8 cellular contexts compared by ENCODE assay signal in the genomic region with DNA sequence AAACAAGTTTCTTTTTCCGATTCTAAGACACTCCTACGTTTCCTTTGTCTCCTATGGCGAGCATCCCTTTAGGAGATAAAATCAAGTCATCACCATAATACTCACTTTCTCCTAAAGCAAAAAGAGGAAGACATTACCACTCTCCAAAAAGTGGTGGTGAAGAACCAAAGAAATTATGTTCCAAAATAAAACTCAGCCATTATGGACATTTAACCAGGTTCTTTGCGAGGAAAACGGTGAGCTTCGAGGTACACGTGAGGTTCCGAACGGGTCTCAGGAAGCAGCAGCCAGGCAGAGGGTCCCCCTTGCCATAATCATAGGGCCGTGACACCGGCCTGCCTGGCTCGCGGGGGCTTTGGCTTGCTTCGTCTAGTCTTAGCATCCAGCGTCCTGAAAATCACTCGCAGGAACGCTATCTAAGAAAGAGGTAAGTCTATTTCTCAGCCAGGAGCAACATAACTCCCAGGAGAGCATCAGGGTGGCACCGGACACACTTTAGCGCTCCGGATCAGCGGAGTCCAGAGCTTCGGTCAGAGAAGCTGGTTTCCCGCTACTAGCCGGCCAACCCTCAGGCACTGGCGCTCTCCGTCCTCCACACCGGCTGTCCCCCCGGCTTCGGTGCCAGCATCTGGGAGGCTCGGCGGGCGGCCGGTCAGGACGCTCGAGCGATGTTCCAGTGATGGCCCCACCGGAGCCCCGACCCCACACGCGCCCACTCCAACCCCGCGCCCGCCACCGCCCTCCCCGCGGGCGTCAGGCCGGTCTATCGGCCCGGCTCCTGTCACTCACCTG. TPM values are rescaled to one million over a fixed set of nuclear protein-coding genes. Genes with fewer than 3 reads are reported as not detected.
DNase-seq lines count a peak whose midpoint lies in the region; ATAC-seq and TF ChIP-seq lines count a peak whose summit lies in the region.

No MANE protein-coding gene starts in this region.

- H3K36me3 Mint-ChIP-seq in neural progenitor cell: peaks cover 14% of the 10 kb centered on the region

- H3K4me1 Mint-ChIP-seq in neural progenitor cell: peaks cover 42% of the 10 kb centered on the region

- in situ Hi-C loops in G401 (cut with HindIII; ENCODE audit: low sequenced_read_pairs): no loop called here

- no peaks in the 10 kb centered on the region for H3K36me3 ChIP-seq in neural progenitor cell

- no peak for TF ChIP-seq CTCF in HL-60 (IDR thresholded peaks at IDR 0.05; ENCODE audit: insufficient read depth, low read length)
- no peak for TF ChIP-seq CTCF in fibroblast of pulmonary artery (IDR thresholded peaks at IDR 0.05; ENCODE audit: low read length, missing control alignments)
- no peak for TF ChIP-seq CTCF in neural progenitor cell (IDR thresholded peaks at IDR 0.05)

- peak overlapping the region; percentile 40 for H2AFZ ChIP-seq in neural progenitor cell (replicated peaks)

- no peaks in the 10 kb centered on the region for H3K9me3 ChIP-seq in neural progenitor cell (ENCODE audit: low read depth)

- peaks cover 55% of the 10 kb centered on the region for H3K79me2 ChIP-seq in neural progenitor cell (ENCODE audit: low read depth)

- H3K4me3 ChIP-seq in HL-60 (replicated peaks; ENCODE audit: insufficient read depth, low read length): peak overlapping the region; percentile 99
- peak overlapping the region; percentile 88 for H3K4me3 ChIP-seq in fibroblast of pulmonary artery (replicated peaks; ENCODE audit: low read depth, low read length)
- peak overlapping the region; percentile 81 for H3K4me3 ChIP-seq in neural progenitor cell

- H3F3A ChIP-seq in neural progenitor cell (ENCODE audit: low read depth): peaks cover 13% of the 10 kb centered on the region

- peak; percentile 27 for ATAC-seq in GM21447 (IDR thresholded peaks at IDR 0.05; ENCODE audit: unreplicated experiment)

- H3K4me2 ChIP-seq in neural progenitor cell: peak overlapping the region; percentile 94

- H3K27me3 Mint-ChIP-seq in neural progenitor cell (ENCODE audit: insufficient read depth, low read depth): peaks cover 4% of the 10 kb centered on the region

- H4K20me1 ChIP-seq in neural progenitor cell (ENCODE audit: low read depth): peaks cover 22% of the 10 kb centered on the region

- peak overlapping the region; percentile 94 for H3K4me3 Mint-ChIP-seq in neural progenitor cell

- H3K27me3 ChIP-seq in HL-60 (ENCODE audit: insufficient read depth, poor library complexity, severe bottlenecking) (no peaks in the 10 kb centered on the region), neural progenitor cell (no peaks in the 10 kb centered on the region)

- H3K27ac ChIP-seq in HL-60 (replicated peaks) (peak overlapping the region; percentile 74), neural progenitor cell (peak overlapping the region; percentile 36)

- peak; percentile 58 for DNase-seq in G401 (ENCODE audit: low spot score)
- no peak for DNase-seq in HL-60 (ENCODE audit: low read depth in 1 of 2, low spot score in 1 of 2)
- peak; percentile 25 to 30 for DNase-seq in activated CD4-positive, alpha-beta T cell treated with anti-CD3 and anti-CD28 coated beads, Interleukin-2, amount 50 U/mL, for 48 hours
- DNase-seq in fibroblast of pulmonary artery (ENCODE audit: low read depth): peak; percentile 39
- DNase-seq in neural progenitor cell (ENCODE audit: low spot score): no peak
- no peak for DNase-seq in cortex of kidney (lab: John Stamatoyannopoulos, UW)
- no peak for DNase-seq in amniotic stem cell (lab: John Stamatoyannopoulos, UW)

- H3K9ac ChIP-seq in neural progenitor cell: peak overlapping the region; percentile 71

- H3K27ac Mint-ChIP-seq in neural progenitor cell: peak overlapping the region; percentile 85

- no peaks in the 10 kb centered on the region for H3K9me3 Mint-ChIP-seq in neural progenitor cell

- H3K4me1 ChIP-seq in neural progenitor cell: peaks cover 4% of the 10 kb centered on the region

RNA-seq across cellular contexts. Expression of a gene that starts 0.6 kb away (rescaled TPM):
- total RNA-seq in G401 (2014; rRNA removed; shearing (Covaris generic)): 33.2 and 42.5 TPM in 2 replicates
- 26.3 and 41.2 TPM in 2 replicates for total RNA-seq in neural progenitor cell (ENCODE audit: low replicate concordance)

RNA-seq across cellular contexts. Expression of a gene that starts 13.9 kb away (rescaled TPM):
- total RNA-seq in G401 (2014; rRNA removed; shearing (Covaris generic)): not detected in 2 replicates
- 0.12 TPM in 1 of 2 replicates, not detected in the other for total RNA-seq in neural progenitor cell (ENCODE audit: low replicate concordance)

RNA-seq across cellular contexts. Expression of a gene that starts 17.3 kb away (rescaled TPM):
- 0.68 and 5.2 TPM in 2 replicates for total RNA-seq in G401 (2014; rRNA removed; shearing (Covaris generic))
- 0.84 TPM in 1 of 2 replicates, not detected in the other for total RNA-seq in neural progenitor cell (ENCODE audit: low replicate concordance)

RNA-seq across cellular contexts. Expression of a gene that starts 28.0 kb away (rescaled TPM):
- 0.14 and 0.49 TPM in 2 replicates for total RNA-seq in G401 (2014; rRNA removed; shearing (Covaris generic))
- total RNA-seq in neural progenitor cell (ENCODE audit: low replicate concordance): 0.47 and 4.3 TPM in 2 replicates

Comparison
In these comparisons a context has a peak if more than half of its experiments do, and no peak if none do; other contexts are left out.
1. DNase-seq: peak in G401 (single experiment), activated CD4-positive, alpha-beta T cell treated with anti-CD3 and anti-CD28 coated beads, Interleukin-2, amount 50 U/mL, for 48 hours (2 of 2) and fibroblast of pulmonary artery (single experiment); none in HL-60 (0 of 2), neural progenitor cell (single experiment), cortex of kidney (single experiment) and amniotic stem cell (single experiment).
2. Peak in every context shown above with its lines, with median percentiles within 50 percentile points of each other: H3K4me3 ChIP-seq.